ENCODE assay signal across 14 cellular contexts in genomic region chr16:67115649-67116048, GRCh38. TPM values are rescaled to one million over a fixed set of nuclear protein-coding genes. Genes with fewer than 3 reads are reported as not detected.
DNase-seq lines count a peak whose midpoint lies in the region; ATAC-seq and TF ChIP-seq lines count a peak whose summit lies in the region.
"Had no signal": no experiment of that assay in that cellular context is flagged by ENCODE, and none has a peak within 500 bp of the region (broad histone marks: within the 10 kb centered on the region; RNA-seq: fewer than 3 reads in every experiment).

No MANE protein-coding gene starts in this region.

- H3K9me3 ChIP-seq in adipocyte (ENCODE audit: control insufficient read depth, low read length) = no peaks in the 10 kb centered on the region

- TF ChIP-seq CTCF in foreskin keratinocyte (conservative IDR thresholded peaks at IDR 0.05) = no peak

- H3K4me1 ChIP-seq in adipocyte (ENCODE audit: control insufficient read depth, insufficient read depth, low read length) = peaks cover 6% of the 10 kb centered on the region
- H3K4me1 ChIP-seq in foreskin keratinocyte = peaks cover 4% of the 10 kb centered on the region

- H3K9ac ChIP-seq in adipocyte (ENCODE audit: low read length) = no peak overlapping the region
- H3K9ac ChIP-seq: parathyroid adenoma had no signal

- H3K36me3 ChIP-seq in adipocyte (ENCODE audit: control insufficient read depth, insufficient read depth, low read length, severe bottlenecking) = peaks cover 9% of the 10 kb centered on the region

- no peaks in the 10 kb centered on the region for H3K27me3 ChIP-seq in adipocyte (replicated peaks; ENCODE audit: control insufficient read depth, insufficient read depth, low read length)
- no peaks in the 10 kb centered on the region for H3K27me3 ChIP-seq in foreskin keratinocyte

- DNase-seq in 8988T (peak; percentile 73), H4 (ENCODE audit: low spot score) (peak; percentile 61), adipocyte (ENCODE audit: low read depth) (peak; percentile 62), foreskin keratinocyte (peak; percentile 70 to 89), NCI-H2196 (lab: John Stamatoyannopoulos, UW; ENCODE audit: unreplicated experiment) (no peak), Kasumi-1 (lab: John Stamatoyannopoulos, UW) (no peak), UCSD-AML1 (lab: John Stamatoyannopoulos, UW; ENCODE audit: unreplicated experiment) (no peak)
- DNase-seq: activated CD4-positive, alpha-beta T cell treated with anti-CD3 and anti-CD28 coated beads for 4 hours; activated naive CD8-positive, alpha-beta T cell treated with anti-CD3 and anti-CD28 coated beads for 36 hours; left ventricle myocardium superior; NCI-H2171; stimulated activated CD4-positive, alpha-beta T cell treated with anti-CD3 and anti-CD28 coated beads, Interleukin-4, amount 100 ng/mL, for 4 hours had no signal

- peak overlapping the region; percentile 61 for H3K27ac ChIP-seq in foreskin keratinocyte
- H3K27ac ChIP-seq: parathyroid adenoma had no signal

- H3K4me3 ChIP-seq in adipocyte (ENCODE audit: low read length) = no peak overlapping the region

- ATAC-seq in foreskin keratinocyte = peak; percentile 94
- no peak for ATAC-seq in activated CD4-positive, CD25-positive, alpha-beta regulatory T cell treated with anti-CD3 and anti-CD28 coated beads, Interleukin-2, amount 50 U/mL, for 24 hours
- ATAC-seq: left ventricle myocardium superior had no signal

RNA-seq across cellular contexts. Expression of gene PHAF1, which starts 5.9 kb away (rescaled TPM):
- 13.8 and 14.8 TPM in 2 replicates for total RNA-seq in H4 (2014; rRNA removed; shearing (Covaris generic))
- 15.7 and 18.1 TPM in 2 replicates for total RNA-seq in foreskin keratinocyte
- polyA plus RNA-seq in foreskin keratinocyte = 9.7 and 11.2 TPM in 2 replicates

RNA-seq across cellular contexts. Expression of gene B3GNT9, which starts 35.1 kb away (rescaled TPM):
- 21.2 and 21.6 TPM in 2 replicates for total RNA-seq in H4 (2014; rRNA removed; shearing (Covaris generic))
- total RNA-seq in foreskin keratinocyte = 9.0 and 12.1 TPM in 2 replicates
- polyA plus RNA-seq in foreskin keratinocyte = 7.9 and 9.6 TPM in 2 replicates

RNA-seq across cellular contexts. Expression of gene TRADD, which starts 44.1 kb away (rescaled TPM):
- 13.6 and 17.9 TPM in 2 replicates for total RNA-seq in H4 (2014; rRNA removed; shearing (Covaris generic))
- total RNA-seq in foreskin keratinocyte = 14.7 and 19.3 TPM in 2 replicates
- polyA plus RNA-seq in foreskin keratinocyte = 21.5 and 26.6 TPM in 2 replicates

RNA-seq across cellular contexts. Expression of gene FBXL8, which starts 44.1 kb away (rescaled TPM):
- 1.3 and 3.3 TPM in 2 replicates for total RNA-seq in H4 (2014; rRNA removed; shearing (Covaris generic))
- total RNA-seq in foreskin keratinocyte = 3.6 and 3.8 TPM in 2 replicates
- polyA plus RNA-seq in foreskin keratinocyte = 2.6 and 2.8 TPM in 2 replicates

RNA-seq across cellular contexts. Expression of gene HSF4, which starts 48.9 kb away (rescaled TPM):
- total RNA-seq in H4 (2014; rRNA removed; shearing (Covaris generic)) = 0.50 TPM in 1 of 2 replicates, not detected in the other
- 2.6 and 4.7 TPM in 2 replicates for total RNA-seq in foreskin keratinocyte
- 3.3 and 6.0 TPM in 2 replicates for polyA plus RNA-seq in foreskin keratinocyte

Comparison
In these comparisons a context has a peak if more than half of its experiments do, and no peak if none do; other contexts are left out.
1. DNase-seq: peak in 8988T (single experiment), H4 (single experiment), adipocyte (single experiment) and foreskin keratinocyte (2 of 2); none in NCI-H2196 (single experiment), Kasumi-1 (0 of 2) and UCSD-AML1 (single experiment).